23 cellular contexts compared by ENCODE assay signal in genomic region chr17:72730091-72730490, GRCh38.
A peak's percentile ranks its signal among the peaks of the same experiment; 100 is the strongest.
DNase-seq lines count a peak whose midpoint lies in the region; ATAC-seq, FAIRE-seq and TF ChIP-seq lines count a peak whose summit lies in the region.
"Had no signal": no experiment of that assay in that cellular context is flagged by ENCODE, and none has a peak within 500 bp of the region (broad histone marks: within the 10 kb centered on the region; RNA-seq: fewer than 3 reads in every experiment).

No MANE protein-coding gene starts in this region.

- FAIRE-seq in RCC 7860 (lab: Jason Lieb, UNC) (no peak), small intestine (lab: Jason Lieb, UNC) (no peak)
- FAIRE-seq: urothelium cell line had no signal

- no peak for ATAC-seq in GM18909 (IDR thresholded peaks at IDR 0.05; ENCODE audit: poor library complexity, unreplicated experiment)
- ATAC-seq: gastroesophageal sphincter; naive thymus-derived CD8-positive, alpha-beta T cell; right cardiac atrium; Right ventricle myocardium inferior had no signal

- H3K4me3 ChIP-seq in small intestine (ENCODE audit: low read depth in 1 of 2, low read length in 2 of 2) (peak overlapping the region in 1 of 2 donors; percentile 8), mammary epithelial cell (replicated peaks in 1 of 3; ENCODE audit: insufficient read depth in 1 of 3, low read depth in 2 of 3, low read length in 3 of 3) (no peak overlapping the region), coronary artery (no peak overlapping the region)
- H3K4me3 ChIP-seq: BLaER1, gastroesophageal sphincter had no signal

- intact Hi-C loops in mammary epithelial cell (cut with micrococcal nuclease) = no loop called here

- WGBS in small intestine, 3 donors = 5 to 35% (median 28%) methylated on average over 6 of the region's 6 CpGs
- 72% methylated on average over 6 of the region's 6 CpGs for WGBS in mammary epithelial cell (ENCODE audit: low coverage, missing lambda C conversion rate)

- no peak overlapping the region for H3K27ac ChIP-seq in small intestine (ENCODE audit: low read depth in 1 of 2, low read length in 1 of 2)
- no peak overlapping the region for H3K27ac ChIP-seq in mammary epithelial cell (ENCODE audit: insufficient read depth, low read depth, low read length)
- H3K27ac ChIP-seq in coronary artery = no peak overlapping the region
- H3K27ac ChIP-seq: BLaER1, gastroesophageal sphincter had no signal

- no TSS peak for BruUV-seq in mammary epithelial cell (replicated peaks; lab: Mats Ljungman, UMichigan)

- H3K36me3 ChIP-seq in small intestine (ENCODE audit: control insufficient read depth in 2 of 2, insufficient read depth in 2 of 2, low read length in 2 of 2) (no peaks in the 10 kb centered on the region), mammary epithelial cell (ENCODE audit: insufficient read depth, low read length) (no peaks in the 10 kb centered on the region)

- no peak for TF ChIP-seq POLR2A in erythroblast (IDR thresholded peaks at IDR 0.05; ENCODE audit: low read length)

- dilution Hi-C loops in mammary epithelial cell (cut with HindIII; ENCODE audit: low sequenced_read_pairs) = no loop called here

- H3K27me3 ChIP-seq in small intestine (ENCODE audit: control insufficient read depth in 2 of 2, insufficient read depth in 2 of 2, low read length in 2 of 2) (no peaks in the 10 kb centered on the region), mammary epithelial cell (ENCODE audit: insufficient read depth, low read length) (no peaks in the 10 kb centered on the region)
- H3K27me3 ChIP-seq: BLaER1, gastroesophageal sphincter had no signal

- no peak for TF ChIP-seq CTCF in mammary epithelial cell (conservative IDR thresholded peaks at IDR 0.05 in 1 of 2, IDR thresholded peaks at IDR 0.05 in 1 of 2; ENCODE audit: extremely low read depth in 1 of 2, insufficient read depth in 1 of 2, low read depth in 1 of 2, low read length in 2 of 2)
- TF ChIP-seq CTCF in coronary artery (IDR thresholded peaks at IDR 0.05) = no peak

- no peak overlapping the region for H3K9ac ChIP-seq in mammary epithelial cell (ENCODE audit: insufficient read depth, low read length)
- H3K9ac ChIP-seq: BLaER1 had no signal

- H3K4me2 ChIP-seq in mammary epithelial cell (ENCODE audit: insufficient read depth, low read depth, low read length) = no peak overlapping the region
- H3K4me2 ChIP-seq: BLaER1 had no signal

- in situ Hi-C loops in mammary epithelial cell (cut with MboI; ENCODE audit: low sequenced_read_pairs in 2 of 2) = loop anchor here in 1 of 2 donors (25.0 kb wide), 1 partner anchor 632 kb away; no protein-coding TSS in a partner anchor

- no peaks in the 10 kb centered on the region for H3K9me3 ChIP-seq in small intestine (ENCODE audit: control insufficient read depth, low read depth)
- no peaks in the 10 kb centered on the region for H3K9me3 ChIP-seq in mammary epithelial cell (replicated peaks; ENCODE audit: insufficient read depth, low read length)
- H3K9me3 ChIP-seq: BLaER1, gastroesophageal sphincter had no signal

- peak; percentile 0 for DNase-seq in NCI-H2029 (lab: John Stamatoyannopoulos, UW)
- no peak for DNase-seq in NCI-H2029 treated with DMSO at 0.1 percent for 48 hours (lab: John Stamatoyannopoulos, UW)
- DNase-seq in RCC 7860 (ENCODE audit: low spot score) = peak; percentile 8
- peak; percentile 12 to 17 for DNase-seq in erythroblast (lab: John Stamatoyannopoulos, UW)
- peak; percentile 86 for DNase-seq in small intestine
- DNase-seq in mammary epithelial cell = no peak
- DNase-seq in coronary artery (ENCODE audit: low spot score) = no peak
- DNase-seq: activated CD4-positive, alpha-beta T cell treated with anti-CD3 and anti-CD28 coated beads, Interleukin-2, amount 10 ng/mL, durations not matched to agents 7 days and 5 days; activated CD8-positive, alpha-beta memory T cell treated with anti-CD3 and anti-CD28 coated beads, Interleukin-2, amount 50 U/mL, for 4 hours; activated effector memory CD4-positive, alpha-beta T cell treated with Interleukin-2 at 50 U/mL for 16 hours; mesendoderm; naive thymus-derived CD8-positive, alpha-beta T cell; NCI-H1092 treated with DMSO at 0.1 percent for 48 hours; NCI-H2081 treated with DMSO at 0.1 percent for 48 hours; NCI-H510A; right cardiac atrium; stimulated activated CD8-positive, alpha-beta memory T cell treated with anti-CD3 and anti-CD28 coated beads, Interleukin-4, amount 100 ng/mL, for 48 hours; substantia nigra had no signal

- CTCF ChIA-PET in mammary epithelial cell (lab: Charles Lee; ENCODE audit: low non-redundant PET) = no interaction called here

- H3K4me1 ChIP-seq in small intestine (ENCODE audit: control insufficient read depth in 2 of 2, insufficient read depth in 1 of 2, low read depth in 1 of 2, low read length in 1 of 2) (peaks cover 0 to 2% of the 10 kb centered on the region in 2 donors), mammary epithelial cell (ENCODE audit: insufficient read depth, low read length) (peaks cover 6% of the 10 kb centered on the region)
- H3K4me1 ChIP-seq: gastroesophageal sphincter had no signal

- H3K79me2 ChIP-seq in mammary epithelial cell (ENCODE audit: insufficient read depth, low read length) = no peaks in the 10 kb centered on the region

- no peaks in the 10 kb centered on the region for H4K20me1 ChIP-seq in mammary epithelial cell (ENCODE audit: insufficient read depth, low read length)
- H4K20me1 ChIP-seq: BLaER1 had no signal

- no peak overlapping the region for H2AFZ ChIP-seq in mammary epithelial cell (ENCODE audit: low read depth, low read length)

Comparison
In these comparisons a context has a peak if more than half of its experiments do, and no peak if none do; other contexts are left out.
1. DNase-seq: peak in NCI-H2029 (single experiment), RCC 7860 (single experiment), erythroblast (2 of 2) and small intestine (single experiment); none in NCI-H2029 treated with DMSO at 0.1 percent for 48 hours (single experiment), mammary epithelial cell (single experiment) and coronary artery (single experiment).